ENCODE assay signal across 1 cellular context in genomic region chr1:11615109-11615508, GRCh38.
TF ChIP-seq lines count a peak whose summit lies in the region.

No MANE protein-coding gene starts in this region.

TF ChIP-seq in GM23338, 12 proteins besides CTCF, POLR2A, EP300 and RAD21 (continued from another document):
- no peak for TF ChIP-seq REST (IDR thresholded peaks at IDR 0.05; ENCODE audit: unreplicated experiment)
- no peak for TF ChIP-seq STAT1 (IDR thresholded peaks at IDR 0.05; ENCODE audit: unreplicated experiment)
- no peak for TF ChIP-seq JUNB (IDR thresholded peaks at IDR 0.05; ENCODE audit: unreplicated experiment)
- TF ChIP-seq EZH2 (IDR thresholded peaks at IDR 0.05; ENCODE audit: low read depth, unreplicated experiment), result no peak
- no peak for TF ChIP-seq CREB1 (CRISPR knock-in tag; IDR thresholded peaks at IDR 0.05; ENCODE audit: low read depth)
- TF ChIP-seq ZNF331 (CRISPR knock-in tag; IDR thresholded peaks at IDR 0.05; ENCODE audit: low read depth), result no peak
- TF ChIP-seq ZNF462 (CRISPR knock-in tag; IDR thresholded peaks at IDR 0.05), result no peak
- TF ChIP-seq ZNF114 (CRISPR knock-in tag; IDR thresholded peaks at IDR 0.05), result no peak
- no peak for TF ChIP-seq POLR2AphosphoS5 (IDR thresholded peaks at IDR 0.05; ENCODE audit: low read depth)
- no peak for TF ChIP-seq NANOG (IDR thresholded peaks at IDR 0.05; ENCODE audit: borderline replicate concordance)
TF ChIP-seq in GM23338: peak in this region for 0.
